ENCODE assay signal across 26 cellular contexts in the genomic region with DNA sequence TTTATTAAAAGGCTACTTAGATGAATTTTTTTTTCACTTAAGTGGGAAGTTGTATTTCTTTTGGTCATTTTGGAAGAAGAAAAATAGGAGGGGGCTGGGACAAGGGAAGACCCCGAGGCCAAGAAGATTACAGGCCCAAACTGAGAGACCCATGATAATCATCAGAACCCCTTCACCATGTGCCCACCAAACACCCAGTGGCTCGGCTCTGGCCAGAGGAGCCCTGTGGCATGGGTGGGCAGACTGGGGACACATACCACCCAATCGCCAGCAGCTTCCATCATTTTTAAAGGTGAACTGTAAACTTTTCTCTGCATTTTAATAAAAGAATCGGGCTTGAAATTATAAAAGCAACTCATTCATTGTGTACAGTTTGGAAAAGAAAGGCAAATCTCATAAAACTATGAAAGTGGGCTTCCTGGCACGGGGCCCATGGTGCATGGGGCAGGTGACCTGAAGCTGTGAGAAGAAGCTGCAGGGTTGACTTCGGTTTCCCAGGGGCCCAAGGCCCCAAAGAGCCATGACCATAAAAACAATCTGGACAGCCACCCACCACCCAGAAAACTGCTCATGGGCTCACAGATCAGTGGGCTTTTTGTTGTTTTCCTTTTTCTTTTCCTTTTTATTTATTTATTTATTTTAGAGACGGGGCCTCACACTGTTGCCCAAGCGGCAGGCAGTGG. TPM values are rescaled to one million over a fixed set of nuclear protein-coding genes. Genes with fewer than 3 reads are reported as not detected.
DNase-seq lines count a peak whose midpoint lies in the region; ATAC-seq, FAIRE-seq and TF ChIP-seq lines count a peak whose summit lies in the region.
"Had no signal": no experiment of that assay in that cellular context is flagged by ENCODE, and none has a peak within 500 bp of the region (broad histone marks: within the 10 kb centered on the region; RNA-seq: fewer than 3 reads in every experiment).

No MANE protein-coding gene starts in this region.

- H3K27ac ChIP-seq in H1 (ENCODE audit: low read depth, low read length) (no peak overlapping the region), transverse colon (no peak overlapping the region)
- H3K27ac ChIP-seq: C4-2B, KMS-11, PC-9 had no signal

- H3K18ac ChIP-seq in H1 (ENCODE audit: extremely low read depth, low read length) = no peak overlapping the region

- 94% methylated on average over 8 of the region's 8 CpGs; no CpG with 5 or more reads in 1 of the 2 experiments for WGBS in H1 (ENCODE audit: extremely low coverage in 1 of 2, insufficient coverage in 1 of 2, insufficient read length in 1 of 2, insufficient replicate concordance in 2 of 2, low coverage in 1 of 2, low lambda C conversion rate in 2 of 2, missing lambda C conversion rate in 1 of 2), 2 experiments
- WGBS in transverse colon (ENCODE audit: low coverage in 1 of 2), 2 donors = 70 to 82% methylated on average over 6 to 8 of the region's 8 CpGs

- in situ Hi-C loops in transverse colon (cut with MboI; ENCODE audit: low pct_ligation_motif_present in 1 of 4, low pct_unique_long_range_greater_than_20kb in 1 of 4, low sequenced_read_pairs in 3 of 4) = no loop called here

- H3K9me3 ChIP-seq in H1 (ENCODE audit: insufficient read depth in 2 of 2, low read depth in 1 of 2, low read length in 1 of 2) = no peaks in the 10 kb centered on the region
- H3K9me3 ChIP-seq in transverse colon = no peaks in the 10 kb centered on the region
- H3K9me3 ChIP-seq: HAP-1 had no signal

- no peak overlapping the region for H3K4me3 Mint-ChIP-seq in activated CD4-positive, alpha-beta memory T cell treated with anti-CD3 and anti-CD28 coated beads, Interleukin-2, amount 10 ng/mL, durations not matched to agents 7 days and 5 days
- H3K4me3 Mint-ChIP-seq: B cell; CD8-positive, alpha-beta memory T cell; GM23338; HFFc6; IgD-negative memory B cell had no signal

- H4K5ac ChIP-seq in H1 (ENCODE audit: insufficient read length, low read depth, low read length) = no peak overlapping the region

- no peak overlapping the region for H3K9ac ChIP-seq in H1 (replicated peaks in 1 of 4; ENCODE audit: extremely low read depth in 1 of 4, low read depth in 3 of 4, low read length in 3 of 4)
- H3K9ac ChIP-seq: KMS-11 had no signal

- TF ChIP-seq EP300 in H1 (IDR thresholded peaks at IDR 0.05; ENCODE audit: borderline replicate concordance in 1 of 2, low read depth in 2 of 2, low read length in 2 of 2) = no peak
- TF ChIP-seq EP300 in transverse colon (IDR thresholded peaks at IDR 0.05; ENCODE audit: low read depth) = no peak

- H3K27me3 ChIP-seq in H1 (replicated peaks in 1 of 4; ENCODE audit: control insufficient read depth in 3 of 4, extremely low read depth in 1 of 4, insufficient read depth in 3 of 4, low read length in 3 of 4) (no peaks in the 10 kb centered on the region), transverse colon (no peaks in the 10 kb centered on the region)

- H3K23ac ChIP-seq in H1 (ENCODE audit: insufficient read length) = no peak overlapping the region

- DNase-seq in left ventricle myocardium superior = peak; percentile 15
- DNase-seq in Right ventricle myocardium inferior (ENCODE audit: missing footprints) = no peak
- DNase-seq in H1 (ENCODE audit: low read depth in 1 of 2, low spot score in 2 of 2) = no peak
- peak; percentile 7 for DNase-seq in omental fat pad (ENCODE audit: low spot score)
- peak; percentile 2 for DNase-seq in transverse colon
- DNase-seq in activated CD4-positive, alpha-beta memory T cell treated with anti-CD3 and anti-CD28 coated beads, Interleukin-2, amount 10 ng/mL, durations not matched to agents 7 days and 5 days = no peak
- DNase-seq: CD8-positive, alpha-beta memory T cell; DMS 273 treated with DMSO at 0.1 percent for 48 hours; DMS79; EL; GDM1; HFFc6; MM.1S; NCI-H2081; NCI-H2227 treated with DMSO at 0.1 percent for 48 hours; NCI-H526 treated with DMSO at 0.1 percent for 48 hours; PC-9; SHP77 treated with DMSO at 0.1 percent for 48 hours had no signal

- FAIRE-seq in H1 (lab: Jason Lieb, UNC) = no peak
- FAIRE-seq: GM12878 had no signal

- no peak overlapping the region for H2AFZ ChIP-seq in H1 (ENCODE audit: low read length)
- H2AFZ ChIP-seq: PC-9 had no signal

- H3K4me2 ChIP-seq in H1 (ENCODE audit: insufficient read depth in 1 of 2, low read depth in 2 of 2, low read length in 2 of 2) = no peak overlapping the region
- H3K4me2 ChIP-seq: GM23338, KMS-11, PC-9 had no signal

- POLR2A ChIA-PET in H1 (lab: Charles Lee; ENCODE audit: partially characterized antibody) = no interaction called here
- POLR2A ChIA-PET in activated CD4-positive, alpha-beta memory T cell treated with anti-CD3 and anti-CD28 coated beads, Interleukin-2, amount 10 ng/mL, durations not matched to agents 7 days and 5 days (lab: Charles Lee) = no interaction called here

- H3K14ac ChIP-seq in H1 (ENCODE audit: insufficient read length) = no peak overlapping the region

- H3K23me2 ChIP-seq in H1 (ENCODE audit: low read depth, low read length) = no peaks in the 10 kb centered on the region

- CTCF ChIA-PET in H1 (lab: Charles Lee; ENCODE audit: partially characterized antibody) = interaction anchor here (1.0 to 1.7 kb wide), 2 partner anchors 22 to 32 kb away, joined by 4 to 7 read pairs; no protein-coding TSS in a partner anchor
- CTCF ChIA-PET in activated CD4-positive, alpha-beta memory T cell treated with anti-CD3 and anti-CD28 coated beads, Interleukin-2, amount 10 ng/mL, durations not matched to agents 7 days and 5 days (lab: Charles Lee) = no interaction called here

- H4K8ac ChIP-seq in H1 (ENCODE audit: extremely low read depth, insufficient read depth, low read length) = 0 out of 2 replicates have a peak overlapping the region, but pooled peaks have one; percentile 47

- H3K27me3 Mint-ChIP-seq in activated CD4-positive, alpha-beta memory T cell treated with anti-CD3 and anti-CD28 coated beads, Interleukin-2, amount 10 ng/mL, durations not matched to agents 7 days and 5 days = peaks cover 24% of the 10 kb centered on the region

- H3K36me3 Mint-ChIP-seq in activated CD4-positive, alpha-beta memory T cell treated with anti-CD3 and anti-CD28 coated beads, Interleukin-2, amount 10 ng/mL, durations not matched to agents 7 days and 5 days (ENCODE audit: low read depth) = no peaks in the 10 kb centered on the region
- H3K36me3 Mint-ChIP-seq: CD8-positive, alpha-beta memory T cell; IgD-negative memory B cell had no signal

- H3K27ac Mint-ChIP-seq in activated CD4-positive, alpha-beta memory T cell treated with anti-CD3 and anti-CD28 coated beads, Interleukin-2, amount 10 ng/mL, durations not matched to agents 7 days and 5 days = no peak overlapping the region
- H3K27ac Mint-ChIP-seq: B cell; CD8-positive, alpha-beta memory T cell; GM23338; IgD-negative memory B cell had no signal

- H3K9me3 Mint-ChIP-seq in activated CD4-positive, alpha-beta memory T cell treated with anti-CD3 and anti-CD28 coated beads, Interleukin-2, amount 10 ng/mL, durations not matched to agents 7 days and 5 days = no peaks in the 10 kb centered on the region
- H3K9me3 Mint-ChIP-seq: CD8-positive, alpha-beta memory T cell; GM23338; HFFc6; IgD-negative memory B cell had no signal

- H3K79me1 ChIP-seq in H1 (ENCODE audit: low read depth, low read length) = no peaks in the 10 kb centered on the region

- no peak overlapping the region for H4K91ac ChIP-seq in H1 (replicated peaks; ENCODE audit: insufficient read length, low read length)

- H2BK15ac ChIP-seq in H1 (ENCODE audit: low read length) = no peak overlapping the region

- TF ChIP-seq POLR2A in H1 (IDR thresholded peaks at IDR 0.05; ENCODE audit: control extremely low read depth in 1 of 2, low read depth in 2 of 2, low read length in 2 of 2) (no peak), transverse colon (IDR thresholded peaks at IDR 0.05) (no peak)

- TF ChIP-seq CTCF in H1 (IDR thresholded peaks at IDR 0.05; ENCODE audit: control extremely low read depth in 1 of 3, insufficient read depth in 1 of 3, low read depth in 1 of 3, low read length in 3 of 3) (no peak), omental fat pad (IDR thresholded peaks at IDR 0.05) (no peak), transverse colon (IDR thresholded peaks at IDR 0.05) (no peak)

- intact Hi-C loops in left ventricle myocardium superior (cut with micrococcal nuclease) = no loop called here
- intact Hi-C loops in Right ventricle myocardium inferior (cut with DNase I) = no loop called here
- intact Hi-C loops in transverse colon (cut with DNase I; ENCODE audit: low total_unique reads) = no loop called here

- H3K4ac ChIP-seq in H1 (replicated peaks; ENCODE audit: insufficient read length, low read depth, low read length) = no peak overlapping the region

- H3K4me3 ChIP-seq in H1 (ENCODE audit: extremely low read depth in 1 of 4, insufficient read depth in 2 of 4, low read depth in 3 of 4, low read length in 4 of 4) (no peak overlapping the region), transverse colon (no peak overlapping the region)
- H3K4me3 ChIP-seq: GM12878, GM23338, HAP-1, PC-9 had no signal

- H3K36me3 ChIP-seq in H1 (ENCODE audit: control insufficient read depth in 2 of 4, insufficient read depth in 4 of 4, low read length in 3 of 4) = no peaks in the 10 kb centered on the region
- H3K36me3 ChIP-seq in transverse colon = no peaks in the 10 kb centered on the region
- H3K36me3 ChIP-seq: HAP-1 had no signal

- H3K56ac ChIP-seq in H1 (replicated peaks; ENCODE audit: insufficient read length, low read depth, low read length) = no peak overlapping the region

- H2AK5ac ChIP-seq in H1 (ENCODE audit: low read depth, low read length) = no peak overlapping the region

- no peak overlapping the region for H2BK12ac ChIP-seq in H1 (ENCODE audit: low read depth, low read length)

- no peak overlapping the region for H2BK20ac ChIP-seq in H1 (ENCODE audit: low read length)

- H4K20me1 ChIP-seq in H1 (replicated peaks in 1 of 2; ENCODE audit: control insufficient read depth in 1 of 2, insufficient read depth in 2 of 2, low read length in 2 of 2) = no peaks in the 10 kb centered on the region

- TF ChIP-seq RAD21 in H1 (IDR thresholded peaks at IDR 0.05 in 1 of 2, conservative IDR thresholded peaks at IDR 0.05 in 1 of 2; ENCODE audit: low read depth in 2 of 2, low read length in 2 of 2) = no peak

- no peaks in the 10 kb centered on the region for H3K4me1 Mint-ChIP-seq in activated CD4-positive, alpha-beta memory T cell treated with anti-CD3 and anti-CD28 coated beads, Interleukin-2, amount 10 ng/mL, durations not matched to agents 7 days and 5 days
- H3K4me1 Mint-ChIP-seq: B cell; CD8-positive, alpha-beta memory T cell; IgD-negative memory B cell had no signal

- no peak for ATAC-seq in left ventricle myocardium superior
- ATAC-seq in Right ventricle myocardium inferior = no peak
- ATAC-seq in omental fat pad (ENCODE audit: low FRiP score) = no peak
- ATAC-seq in HG03025 (IDR thresholded peaks at IDR 0.05; ENCODE audit: low FRiP score, unreplicated experiment) = no peak
- ATAC-seq: GM12878 had no signal

- H3K4me1 ChIP-seq in H1 (replicated peaks in 1 of 4; ENCODE audit: control insufficient read depth in 3 of 4, insufficient read depth in 4 of 4, low read length in 3 of 4) (peaks cover 0 to 22% (median 11%) of the 10 kb centered on the region in 4 experiments; a peak in 6 of 7 replicates), transverse colon (peaks cover 0 to 8% (median 0%) of the 10 kb centered on the region in 4 donors)
- H3K4me1 ChIP-seq: HAP-1 had no signal

- no peak overlapping the region for H2BK5ac ChIP-seq in H1 (ENCODE audit: low read depth, low read length)

- no peak overlapping the region for H2BK120ac ChIP-seq in H1 (replicated peaks; ENCODE audit: low read depth, low read length)

- H3K79me2 ChIP-seq in H1 (ENCODE audit: control insufficient read depth in 1 of 2, insufficient read depth in 2 of 2, low read length in 2 of 2) = no peaks in the 10 kb centered on the region

RNA-seq across cellular contexts. Expression of a gene that starts 29.4 kb away (rescaled TPM):
- total RNA-seq in left ventricle myocardium superior = 8.4 TPM
- 7.7 TPM for total RNA-seq in Right ventricle myocardium inferior
- total RNA-seq in H1 (2021; fragmentation: NEBNext Ultra II Directional; extraction: Animal tissue kit (Norgen Biotek cat#: 25700)) = 8.4 TPM in 2 replicates
- polyA plus RNA-seq in H1 (2011; rRNA removed) = 6.7 and 10.4 TPM in 2 replicates
- 6.4 TPM for polyA plus RNA-seq in H1 (2011; cell fraction: cytosol; rRNA removed)
- polyA plus RNA-seq in H1 (2011; cell fraction: nucleus; rRNA removed) = 16.4 TPM
- 5.8 to 8.4 TPM (median 8.3 TPM) in 4 replicates for polyA plus RNA-seq in H1 (2012, experiment 1 of 2)
- 5.1 TPM for polyA plus RNA-seq in H1 (2012, experiment 2 of 2)
- polyA plus RNA-seq in H1 (2013, experiment 1 of 2) = 8.0 TPM
- 7.6 TPM for polyA plus RNA-seq in H1 (2013, experiment 2 of 2)
- 3.6 and 5.9 TPM in 2 replicates for polyA minus RNA-seq in H1 (2011; rRNA and poly(A)+ RNA removed)
- polyA minus RNA-seq in H1 (2011; cell fraction: cytosol; rRNA and poly(A)+ RNA removed) = 7.3 TPM
- 9.4 TPM for polyA minus RNA-seq in H1 (2011; cell fraction: nucleus; rRNA and poly(A)+ RNA removed)
- total RNA-seq in omental fat pad = 1 to 10 TPM in 2 of 4 donors, under 1 TPM in 2; 0.79 to 1.3 (median 0.96) TPM
- 1 to 10 TPM in 3 of 4 donors, under 1 TPM in 1; 0.37 to 5.6 (median 1.4) TPM for total RNA-seq in transverse colon
- total RNA-seq in activated CD4-positive, alpha-beta memory T cell treated with anti-CD3 and anti-CD28 coated beads, Interleukin-2, amount 10 ng/mL, durations not matched to agents 7 days and 5 days = under 1 TPM; 0.28 to 0.50 TPM
- total RNA-seq: GM12878, PC-9 had no signal
- polyA plus RNA-seq: GM12878 had no signal

Comparison
In these comparisons a context has a peak if more than half of its experiments do, and no peak if none do; other contexts are left out.
1. DNase-seq: peak in left ventricle myocardium superior (single experiment), omental fat pad (single experiment) and transverse colon (single experiment); none in Right ventricle myocardium inferior (single experiment), H1 (0 of 2) and activated CD4-positive, alpha-beta memory T cell treated with anti-CD3 and anti-CD28 coated beads, Interleukin-2, amount 10 ng/mL, durations not matched to agents 7 days and 5 days (single experiment).